In genomic region chrX:122625821-122626220, GRCh38 we compare ENCODE assay signal across 20 cellular contexts.
A peak's percentile ranks its signal among the peaks of the same experiment; 100 is the strongest.
DNase-seq lines count a peak whose midpoint lies in the region; ATAC-seq lines count a peak whose summit lies in the region.
"Had no signal": no experiment of that assay in that cellular context is flagged by ENCODE, and none has a peak within 500 bp of the region (broad histone marks: within the 10 kb centered on the region; RNA-seq: fewer than 3 reads in every experiment).

No MANE protein-coding gene starts in this region.

- no peaks in the 10 kb centered on the region for H3K36me3 Mint-ChIP-seq in activated CD4-positive, alpha-beta T cell treated with anti-CD3 and anti-CD28 coated beads, Interleukin-2, amount 10 ng/mL, durations not matched to agents 24 days and 14 days (ENCODE audit: low read depth)

- no peaks in the 10 kb centered on the region for H3K27me3 Mint-ChIP-seq in activated CD4-positive, alpha-beta T cell treated with anti-CD3 and anti-CD28 coated beads, Interleukin-2, amount 10 ng/mL, durations not matched to agents 24 days and 14 days
- H3K27me3 Mint-ChIP-seq: CD4-positive, alpha-beta T cell had no signal

- ATAC-seq in GM18520 (IDR thresholded peaks at IDR 0.05; ENCODE audit: unreplicated experiment) = no peak
- ATAC-seq: heart right ventricle had no signal

- H3K4me3 Mint-ChIP-seq in activated CD4-positive, alpha-beta T cell treated with anti-CD3 and anti-CD28 coated beads, Interleukin-2, amount 10 ng/mL, durations not matched to agents 24 days and 14 days = no peak overlapping the region
- H3K4me3 Mint-ChIP-seq: activated naive CD4-positive, alpha-beta T cell treated with anti-CD3 and anti-CD28 coated beads for 36 hours; CD4-positive, alpha-beta T cell; endodermal cell had no signal

- intact Hi-C loops in activated CD4-positive, alpha-beta T cell treated with anti-CD3 and anti-CD28 coated beads, Interleukin-2, amount 10 ng/mL, durations not matched to agents 24 days and 14 days (cut with micrococcal nuclease) = no loop called here

- no peaks in the 10 kb centered on the region for H3K9me3 Mint-ChIP-seq in activated CD4-positive, alpha-beta T cell treated with anti-CD3 and anti-CD28 coated beads, Interleukin-2, amount 10 ng/mL, durations not matched to agents 24 days and 14 days
- H3K9me3 Mint-ChIP-seq: activated naive CD4-positive, alpha-beta T cell treated with anti-CD3 and anti-CD28 coated beads for 36 hours; CD4-positive, alpha-beta T cell had no signal

- DNase-seq in GM03348 (ENCODE audit: low spot score) (peak; percentile 46), HS-5 (ENCODE audit: low read depth) (peak; percentile 32), epithelial cell of prostate (ENCODE audit: low read depth, low spot score) (no peak), renal cortical epithelial cell (ENCODE audit: low read depth) (peak; percentile 66)
- DNase-seq in activated CD4-positive, alpha-beta T cell treated with anti-CD3 and anti-CD28 coated beads, Interleukin-2, amount 10 ng/mL, durations not matched to agents 24 days and 14 days = no peak
- no peak for DNase-seq in stimulated activated CD4-positive, alpha-beta T cell treated with anti-CD3 and anti-CD28 coated beads, Interleukin-4, amount 100 ng/mL, for 1 hour
- DNase-seq: activated naive CD4-positive, alpha-beta T cell treated with anti-CD3 and anti-CD28 coated beads for 36 hours; caudate nucleus; CD4-positive, alpha-beta T cell; endodermal cell; GF-D8; heart right ventricle; KBM-7; kidney glomerular epithelial cell; NCI-H1436 treated with DMSO at 0.1 percent for 48 hours; NCI-H345; retina; SK-N-SH; thyroid gland had no signal

- peak overlapping the region; percentile 49 for H3K27ac ChIP-seq in epithelial cell of prostate
- H3K27ac ChIP-seq: heart right ventricle, thyroid gland had no signal

- no peaks in the 10 kb centered on the region for H3K4me1 Mint-ChIP-seq in activated CD4-positive, alpha-beta T cell treated with anti-CD3 and anti-CD28 coated beads, Interleukin-2, amount 10 ng/mL, durations not matched to agents 24 days and 14 days

- no peak overlapping the region for H3K27ac Mint-ChIP-seq in activated CD4-positive, alpha-beta T cell treated with anti-CD3 and anti-CD28 coated beads, Interleukin-2, amount 10 ng/mL, durations not matched to agents 24 days and 14 days
- H3K27ac Mint-ChIP-seq: activated naive CD4-positive, alpha-beta T cell treated with anti-CD3 and anti-CD28 coated beads for 36 hours; CD4-positive, alpha-beta T cell; endodermal cell had no signal

Comparison
In these comparisons a context has a peak if more than half of its experiments do, and no peak if none do; other contexts are left out.
1. DNase-seq: peak in GM03348 (single experiment), HS-5 (single experiment) and renal cortical epithelial cell (single experiment); none in epithelial cell of prostate (single experiment), activated CD4-positive, alpha-beta T cell treated with anti-CD3 and anti-CD28 coated beads, Interleukin-2, amount 10 ng/mL, durations not matched to agents 24 days and 14 days (single experiment) and stimulated activated CD4-positive, alpha-beta T cell treated with anti-CD3 and anti-CD28 coated beads, Interleukin-4, amount 100 ng/mL, for 1 hour (single experiment).